11 cellular contexts compared by ENCODE assay signal in genomic region chr1:30522031-30523004, GRCh38.
DNase-seq lines count a peak whose midpoint lies in the region; TF ChIP-seq lines count a peak whose summit lies in the region.
"Had no signal": no experiment of that assay in that cellular context is flagged by ENCODE, and none has a peak within 500 bp of the region (broad histone marks: within the 10 kb centered on the region; RNA-seq: fewer than 3 reads in every experiment).

No MANE protein-coding gene starts in this region.

- no peaks in the 10 kb centered on the region for H4K20me1 ChIP-seq in osteoblast (ENCODE audit: insufficient read depth, low read length)

- 52 to 63% (median 61%) methylated on average over 14 to 17 of the region's 17 CpGs for WGBS in stomach, 5 donors

- no peaks in the 10 kb centered on the region for H3K79me2 ChIP-seq in osteoblast (ENCODE audit: insufficient read depth, low read length)

- H3K9me3 ChIP-seq in osteoblast (ENCODE audit: low read depth, low read length) (no peaks in the 10 kb centered on the region), stomach (no peaks in the 10 kb centered on the region)

- H2AFZ ChIP-seq in osteoblast (ENCODE audit: low read length): no peak overlapping the region

- H3K27me3 ChIP-seq in osteoblast (ENCODE audit: insufficient read depth, low read length): no peaks in the 10 kb centered on the region
- peaks cover 0 to 57% (median 15%) of the 10 kb centered on the region in 3 donors for H3K27me3 ChIP-seq in stomach

- H3K4me3 ChIP-seq in fibroblast of pulmonary artery (replicated peaks; ENCODE audit: low read depth, low read length): no peak overlapping the region
- H3K4me3 ChIP-seq in osteoblast (ENCODE audit: insufficient read depth, low read length): no peak overlapping the region
- H3K4me3 ChIP-seq in stomach: no peak overlapping the region

- no peaks in the 10 kb centered on the region for H3K36me3 ChIP-seq in osteoblast (ENCODE audit: insufficient read depth, low read length)
- no peaks in the 10 kb centered on the region for H3K36me3 ChIP-seq in stomach

- TF ChIP-seq EP300 in stomach (IDR thresholded peaks at IDR 0.05): no peak

- DNase-seq in AG20443 (ENCODE audit: low spot score) (peak; percentile 68), NCI-H226 (peak; percentile 63), fibroblast of pulmonary artery (ENCODE audit: low read depth) (peak; percentile 42), osteoblast (ENCODE audit: insufficient read length, low spot score, missing footprints) (no peak), stomach (no peak), dermis blood vessel endothelial cell (no peak), occipital lobe (lab: John Stamatoyannopoulos, UW) (no peak), DMS53 (lab: John Stamatoyannopoulos, UW) (no peak)
- DNase-seq: midbrain, MV-4-11 had no signal

- H3K4me2 ChIP-seq in osteoblast (ENCODE audit: insufficient read depth, low read length): peak overlapping the region; percentile 16

- no peak for TF ChIP-seq POLR2A in stomach (IDR thresholded peaks at IDR 0.05)

- intact Hi-C loops in stomach (cut with DNase I; ENCODE audit: low total_unique reads): no loop called here

- no peak for TF ChIP-seq CTCF in fibroblast of pulmonary artery (IDR thresholded peaks at IDR 0.05; ENCODE audit: low read length, missing control alignments)
- no peak for TF ChIP-seq CTCF in osteoblast (IDR thresholded peaks at IDR 0.05; ENCODE audit: extremely low read depth, low read depth, low read length)
- no peak for TF ChIP-seq CTCF in stomach (IDR thresholded peaks at IDR 0.05)

- H3K4me1 ChIP-seq in osteoblast (ENCODE audit: insufficient read depth, low read length): peaks cover 30% of the 10 kb centered on the region
- no peaks in the 10 kb centered on the region for H3K4me1 ChIP-seq in stomach

- peak overlapping the region; percentile 47 for H3K27ac ChIP-seq in osteoblast (ENCODE audit: low read depth, low read length)
- peak overlapping the region in 1 of 5 donors; percentile 27 for H3K27ac ChIP-seq in stomach
- H3K27ac ChIP-seq: VCaP had no signal

Comparison
In these comparisons a context has a peak if more than half of its experiments do, and no peak if none do; other contexts are left out.
1. DNase-seq: peak in AG20443 (single experiment), NCI-H226 (single experiment) and fibroblast of pulmonary artery (single experiment); none in osteoblast (single experiment), stomach (single experiment), dermis blood vessel endothelial cell (single experiment), occipital lobe (single experiment) and DMS53 (single experiment).